Comparison of ENCODE assay signal across 20 cellular contexts in the genomic region with DNA sequence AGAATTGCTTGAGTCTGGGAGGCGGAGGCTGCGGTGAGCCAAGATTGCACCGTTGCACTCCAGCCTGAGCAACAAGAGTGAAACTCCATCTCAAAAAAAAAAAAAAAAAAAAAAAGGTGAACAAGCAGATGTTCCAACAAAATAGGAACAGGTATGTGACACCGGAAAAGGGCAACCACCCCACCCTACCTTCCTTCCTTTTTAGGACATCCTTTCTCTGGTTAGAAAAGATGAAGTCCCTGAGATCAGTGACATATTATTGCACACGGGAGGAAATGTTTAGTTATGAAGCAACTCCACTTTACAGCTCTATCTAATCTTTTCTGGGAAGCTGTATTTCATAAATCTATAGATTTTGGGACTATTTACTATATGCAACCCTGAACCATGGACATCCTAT.
DNase-seq lines count a peak whose midpoint lies in the region; ATAC-seq and TF ChIP-seq lines count a peak whose summit lies in the region.
"Had no signal": no experiment of that assay in that cellular context is flagged by ENCODE, and none has a peak within 500 bp of the region (broad histone marks: within the 10 kb centered on the region; RNA-seq: fewer than 3 reads in every experiment).

No MANE protein-coding gene starts in this region.

- no peak overlapping the region for H3K4me2 ChIP-seq in MM.1S (ENCODE audit: low read depth, low read length)
- H3K4me2 ChIP-seq: A549; BLaER1 treated with 17β-estradiol and CSF1 and Interleukin-3, amounts not matched to agents 10 nM and 100 nM had no signal

- H4K20me1 ChIP-seq in MM.1S (ENCODE audit: insufficient read depth, low read length) = no peaks in the 10 kb centered on the region
- H4K20me1 ChIP-seq: BLaER1 treated with 17β-estradiol and CSF1 and Interleukin-3, amounts not matched to agents 10 nM and 100 nM had no signal

- H2AFZ ChIP-seq in MM.1S (ENCODE audit: low read length) = no peak overlapping the region
- H2AFZ ChIP-seq: GM23248 had no signal

- H3K27me3 Mint-ChIP-seq in memory B cell (no peaks in the 10 kb centered on the region), osteocyte (ENCODE audit: unreplicated experiment) (no peaks in the 10 kb centered on the region)
- H3K27me3 Mint-ChIP-seq: CD4-positive, alpha-beta T cell had no signal

- DNase-seq in MM.1S = peak; percentile 25
- DNase-seq in memory B cell (ENCODE audit: low spot score in 2 of 2) = no peak
- no peak for DNase-seq in 8988T
- DNase-seq in osteocyte (ENCODE audit: extremely low spot score, unreplicated experiment) = no peak
- DNase-seq in A172 (ENCODE audit: low spot score) = no peak
- DNase-seq: ACHN; AML-193; BE2C; CD4-positive, alpha-beta T cell; CD8-positive, alpha-beta memory T cell; DMS 273 treated with DMSO at 0.1 percent for 48 hours; DMS79; GF-D8; GM23248; H7; HCEC 1CT had no signal

- ATAC-seq in GM19438 (IDR thresholded peaks at IDR 0.05; ENCODE audit: low read depth, unreplicated experiment) = peak; percentile 62
- ATAC-seq in memory B cell (ENCODE audit: low read depth) = peak; percentile 61
- ATAC-seq: A549 had no signal

- H3K9ac ChIP-seq in MM.1S (ENCODE audit: low read length) = no peak overlapping the region
- H3K9ac ChIP-seq: BLaER1 treated with 17β-estradiol and CSF1 and Interleukin-3, amounts not matched to agents 10 nM and 100 nM; GM23248 had no signal

- H3K27me3 ChIP-seq in MM.1S (replicated peaks; ENCODE audit: insufficient read depth, low read length) = no peaks in the 10 kb centered on the region
- H3K27me3 ChIP-seq: BE2C; BLaER1 treated with 17β-estradiol and CSF1 and Interleukin-3, amounts not matched to agents 10 nM and 100 nM had no signal

- TF ChIP-seq CTCF in MM.1S (IDR thresholded peaks at IDR 0.05; ENCODE audit: low read length) (no peak), osteocyte (IDR thresholded peaks at IDR 0.05) (no peak)

- no peak overlapping the region for H3K4me3 ChIP-seq in MM.1S (ENCODE audit: low read length)
- H3K4me3 ChIP-seq: A549; BLaER1 treated with 17β-estradiol and CSF1 and Interleukin-3, amounts not matched to agents 10 nM and 100 nM; GM23248 had no signal

- H3K36me3 ChIP-seq in MM.1S (replicated peaks; ENCODE audit: insufficient read depth, low read length) = no peaks in the 10 kb centered on the region
- H3K36me3 ChIP-seq: BE2C; BLaER1 treated with 17β-estradiol and CSF1 and Interleukin-3, amounts not matched to agents 10 nM and 100 nM had no signal

- H3F3A ChIP-seq in MM.1S (ENCODE audit: insufficient read depth, low read length) = no peaks in the 10 kb centered on the region

- no peaks in the 10 kb centered on the region for H3K79me2 ChIP-seq in MM.1S (ENCODE audit: low read length)

- H3K4me1 ChIP-seq in MM.1S (ENCODE audit: low read length) = no peaks in the 10 kb centered on the region
- H3K4me1 ChIP-seq: A549; BE2C; BLaER1 treated with 17β-estradiol and CSF1 and Interleukin-3, amounts not matched to agents 10 nM and 100 nM had no signal

- H3K4me1 Mint-ChIP-seq in memory B cell = peaks cover 2% of the 10 kb centered on the region
- no peaks in the 10 kb centered on the region for H3K4me1 Mint-ChIP-seq in osteocyte (ENCODE audit: unreplicated experiment)
- H3K4me1 Mint-ChIP-seq: CD14-positive monocyte; CD8-positive, alpha-beta memory T cell had no signal

- H3K9me3 Mint-ChIP-seq in memory B cell (peaks cover 5% of the 10 kb centered on the region), osteocyte (ENCODE audit: unreplicated experiment) (no peaks in the 10 kb centered on the region)
- H3K9me3 Mint-ChIP-seq: CD4-positive, alpha-beta T cell had no signal

- no peak overlapping the region for H3K27ac ChIP-seq in MM.1S (ENCODE audit: low read length)
- H3K27ac ChIP-seq: A549; BLaER1 treated with 17β-estradiol and CSF1 and Interleukin-3, amounts not matched to agents 10 nM and 100 nM; GM23248 had no signal

- no peaks in the 10 kb centered on the region for H3K36me3 Mint-ChIP-seq in memory B cell
- H3K36me3 Mint-ChIP-seq in osteocyte (ENCODE audit: unreplicated experiment) = no peaks in the 10 kb centered on the region
- H3K36me3 Mint-ChIP-seq: CD14-positive monocyte; CD8-positive, alpha-beta memory T cell had no signal

- H3K9me2 ChIP-seq in MM.1S (replicated peaks; ENCODE audit: insufficient read depth, low read length) = no peaks in the 10 kb centered on the region

- H3K4me3 Mint-ChIP-seq in memory B cell (no peak overlapping the region), osteocyte (ENCODE audit: unreplicated experiment) (no peak overlapping the region)
- H3K4me3 Mint-ChIP-seq: CD14-positive monocyte; CD4-positive, alpha-beta T cell; CD8-positive, alpha-beta memory T cell had no signal

- H3K27ac Mint-ChIP-seq in memory B cell (no peak overlapping the region), osteocyte (ENCODE audit: unreplicated experiment) (no peak overlapping the region)
- H3K27ac Mint-ChIP-seq: CD14-positive monocyte; CD4-positive, alpha-beta T cell; CD8-positive, alpha-beta memory T cell had no signal

- H3K9me3 ChIP-seq in MM.1S (replicated peaks; ENCODE audit: insufficient read depth, low read length) = no peaks in the 10 kb centered on the region
- H3K9me3 ChIP-seq: A549; BE2C; BLaER1 treated with 17β-estradiol and CSF1 and Interleukin-3, amounts not matched to agents 10 nM and 100 nM had no signal
